Comparison of ENCODE assay signal across 12 cellular contexts in the genomic region with DNA sequence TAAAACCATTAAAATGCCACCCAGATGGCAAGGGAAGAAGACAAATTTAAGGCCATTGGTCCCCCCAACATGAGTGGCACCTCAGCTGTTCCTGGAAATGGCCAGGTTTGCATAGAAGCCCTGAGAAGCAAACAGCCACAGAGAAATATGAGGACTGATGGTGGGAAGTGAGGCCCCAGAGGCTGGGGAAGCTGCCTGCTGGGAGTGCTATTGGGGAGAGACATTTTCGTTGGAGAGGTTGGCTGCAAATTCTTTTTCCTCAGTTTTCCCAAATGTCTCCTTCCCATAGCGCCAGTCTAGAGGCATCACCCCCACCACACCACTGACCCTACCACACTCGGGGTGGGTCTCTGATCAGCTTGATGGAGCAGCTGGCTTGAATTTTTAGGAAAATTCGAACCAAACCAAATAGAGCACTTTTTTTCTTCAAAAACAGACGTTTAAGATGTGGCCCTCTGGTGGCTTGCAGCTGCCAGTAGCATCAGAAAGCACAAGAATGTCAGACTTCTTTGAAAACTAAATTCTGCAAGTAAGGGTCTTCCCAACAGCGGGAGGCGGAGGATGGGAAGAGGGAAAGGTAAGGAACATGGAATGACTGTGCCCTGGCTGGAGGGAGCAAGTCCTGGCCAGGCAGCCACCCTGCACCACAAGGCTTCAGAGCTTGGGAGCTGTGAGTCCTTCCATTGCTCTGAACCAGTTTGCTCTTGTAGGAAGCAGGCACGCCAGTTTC. TPM values are rescaled to one million over a fixed set of nuclear protein-coding genes. Genes with fewer than 3 reads are reported as not detected.
DNase-seq lines count a peak whose midpoint lies in the region; TF ChIP-seq lines count a peak whose summit lies in the region.
"Had no signal": no experiment of that assay in that cellular context is flagged by ENCODE, and none has a peak within 500 bp of the region (broad histone marks: within the 10 kb centered on the region; RNA-seq: fewer than 3 reads in every experiment).

No MANE protein-coding gene starts in this region.

- H3K79me2 ChIP-seq in MM.1S (ENCODE audit: low read length), result no peaks in the 10 kb centered on the region

- no peaks in the 10 kb centered on the region for H3K9me3 ChIP-seq in MM.1S (replicated peaks; ENCODE audit: insufficient read depth, low read length)
- H3K9me3 ChIP-seq: transverse colon had no signal

- no peak overlapping the region for H3K9ac ChIP-seq in MM.1S (ENCODE audit: low read length)

- H3K9me2 ChIP-seq in MM.1S (replicated peaks; ENCODE audit: insufficient read depth, low read length), result no peaks in the 10 kb centered on the region

- H3K27ac Mint-ChIP-seq in neural crest cell (ENCODE audit: unreplicated experiment) (no peak overlapping the region), glutamatergic neuron (ENCODE audit: unreplicated experiment) (no peak overlapping the region)
- H3K27ac Mint-ChIP-seq: activated CD4-positive, alpha-beta T cell treated with anti-CD3 and anti-CD28 coated beads for 36 hours had no signal

- H3K27me3 Mint-ChIP-seq in neural crest cell (ENCODE audit: low read depth) (no peaks in the 10 kb centered on the region), glutamatergic neuron (ENCODE audit: unreplicated experiment) (peaks cover 4% of the 10 kb centered on the region)
- H3K27me3 Mint-ChIP-seq: activated CD4-positive, alpha-beta T cell treated with anti-CD3 and anti-CD28 coated beads for 36 hours had no signal

- no peaks in the 10 kb centered on the region for H3K27me3 ChIP-seq in MM.1S (replicated peaks; ENCODE audit: insufficient read depth, low read length)
- H3K27me3 ChIP-seq: transverse colon had no signal

- H3K36me3 Mint-ChIP-seq in neural crest cell (ENCODE audit: low read depth), result peaks cover 1% of the 10 kb centered on the region
- no peaks in the 10 kb centered on the region for H3K36me3 Mint-ChIP-seq in glutamatergic neuron (ENCODE audit: unreplicated experiment)

- no peaks in the 10 kb centered on the region for H4K20me1 ChIP-seq in MM.1S (ENCODE audit: insufficient read depth, low read length)

- H3F3A ChIP-seq in MM.1S (ENCODE audit: insufficient read depth, low read length), result no peaks in the 10 kb centered on the region; the same call in 1 of the 2 replicates

- H3K27ac ChIP-seq in MM.1S (ENCODE audit: low read length), result no peak overlapping the region
- H3K27ac ChIP-seq in caudate nucleus (ENCODE audit: low read depth, low read length), result peak overlapping the region; percentile 36
- H3K27ac ChIP-seq: transverse colon had no signal

- H3K9me3 Mint-ChIP-seq in neural crest cell, result no peaks in the 10 kb centered on the region
- H3K9me3 Mint-ChIP-seq in glutamatergic neuron (ENCODE audit: unreplicated experiment), result no peaks in the 10 kb centered on the region

- H3K4me3 Mint-ChIP-seq in neural crest cell, result no peak overlapping the region
- H3K4me3 Mint-ChIP-seq in glutamatergic neuron (ENCODE audit: unreplicated experiment), result no peak overlapping the region
- H3K4me3 Mint-ChIP-seq: activated CD4-positive, alpha-beta T cell treated with anti-CD3 and anti-CD28 coated beads for 36 hours had no signal

- H3K4me1 Mint-ChIP-seq in neural crest cell (peaks cover 41% of the 10 kb centered on the region), glutamatergic neuron (ENCODE audit: low read depth, unreplicated experiment) (peaks cover 7% of the 10 kb centered on the region)

- DNase-seq in ELR (ENCODE audit: low read depth) (peak; percentile 58), MM.1S (no peak), caudate nucleus (lab: John Stamatoyannopoulos, UW) (peak in 2 of 61 donors; percentile 27 to 34), neural crest cell (ENCODE audit: low read depth, low spot score) (no peak), pons (ENCODE audit: low spot score) (no peak), cortex of kidney (lab: John Stamatoyannopoulos, UW) (no peak), glutamatergic neuron (no peak)
- DNase-seq in activated CD8-positive, alpha-beta memory T cell treated with anti-CD3 and anti-CD28 coated beads for 24 hours, result no peak
- DNase-seq: activated CD4-positive, alpha-beta T cell treated with anti-CD3 and anti-CD28 coated beads for 36 hours; NCI-H2107; transverse colon had no signal

- H3K4me2 ChIP-seq in MM.1S (ENCODE audit: low read depth, low read length), result no peak overlapping the region

- H2AFZ ChIP-seq in MM.1S (ENCODE audit: low read length), result no peak overlapping the region

- peaks cover 8% of the 10 kb centered on the region for H3K4me1 ChIP-seq in MM.1S (ENCODE audit: low read length)

- no peaks in the 10 kb centered on the region for H3K36me3 ChIP-seq in MM.1S (replicated peaks; ENCODE audit: insufficient read depth, low read length)
- H3K36me3 ChIP-seq: transverse colon had no signal

- peak; percentile 41 for TF ChIP-seq CTCF in MM.1S (IDR thresholded peaks at IDR 0.05; ENCODE audit: low read length)
- peak; percentile 54 for TF ChIP-seq CTCF in neural crest cell (conservative IDR thresholded peaks at IDR 0.05)
- TF ChIP-seq CTCF in glutamatergic neuron (IDR thresholded peaks at IDR 0.05; ENCODE audit: partially characterized antibody, unreplicated experiment), result no peak

- H3K4me3 ChIP-seq in MM.1S (ENCODE audit: low read length), result no peak overlapping the region
- H3K4me3 ChIP-seq: lung, transverse colon had no signal

RNA-seq across cellular contexts. Expression of a gene that starts 13.2 kb away (rescaled TPM):
- total RNA-seq in neural crest cell (not detected in 2 replicates), glutamatergic neuron (ENCODE audit: unreplicated experiment) (not detected)
- total RNA-seq: activated CD4-positive, alpha-beta T cell treated with anti-CD3 and anti-CD28 coated beads for 36 hours; lung; transverse colon had no signal
